In genomic region chr1:99673285-99673684, GRCh38 we compare ENCODE assay signal across 1 cellular context.
TF ChIP-seq lines count a peak whose summit lies in the region.

No MANE protein-coding gene starts in this region.

TF ChIP-seq in GM12878, 131 proteins besides CTCF, POLR2A, EP300 and RAD21:
- TF ChIP-seq SREBF2 (IDR thresholded peaks at IDR 0.05; ENCODE audit: low read length): no peak
- TF ChIP-seq JUNB (IDR thresholded peaks at IDR 0.05): peak; percentile 28; the same call in 1 of the 2 replicates
TF ChIP-seq in GM12878: peak in this region for 1.
